10 cellular contexts compared by ENCODE assay signal in genomic region chr12:27284751-27285150, GRCh38. TPM values are rescaled to one million over a fixed set of nuclear protein-coding genes. Genes with fewer than 3 reads are reported as not detected.
DNase-seq lines count a peak whose midpoint lies in the region; ATAC-seq and TF ChIP-seq lines count a peak whose summit lies in the region.
"Had no signal": no experiment of that assay in that cellular context is flagged by ENCODE, and none has a peak within 500 bp of the region (broad histone marks: within the 10 kb centered on the region; RNA-seq: fewer than 3 reads in every experiment).

No MANE protein-coding gene starts in this region.

- no peak overlapping the region for H3K4me3 Mint-ChIP-seq in stimulated activated memory B cell treated with anti-CD40 and anti-IgM and Interleukin-4, amounts not matched to agents 10 μg/mL and 1 μg/mL and 100 μg/mL, for 72 hours
- no peak overlapping the region for H3K4me3 Mint-ChIP-seq in WTC11

- peaks cover 37% of the 10 kb centered on the region for H3K4me1 Mint-ChIP-seq in stimulated activated memory B cell treated with anti-CD40 and anti-IgM and Interleukin-4, amounts not matched to agents 10 μg/mL and 1 μg/mL and 100 μg/mL, for 72 hours
- H3K4me1 Mint-ChIP-seq in WTC11 = peaks cover 41% of the 10 kb centered on the region

- intact Hi-C loops in esophagus squamous epithelium (cut with DNase I) = no loop called here

- no peaks in the 10 kb centered on the region for H3K9me3 ChIP-seq in esophagus squamous epithelium

- ATAC-seq in GM18867 (IDR thresholded peaks at IDR 0.05; ENCODE audit: unreplicated experiment) = peak; percentile 63
- ATAC-seq in HG03064 (IDR thresholded peaks at IDR 0.05; ENCODE audit: low read depth, unreplicated experiment) = peak; percentile 45
- ATAC-seq in stimulated activated memory B cell treated with anti-CD40 and anti-IgM and Interleukin-4, amounts not matched to agents 10 μg/mL and 1 μg/mL and 100 μg/mL, for 72 hours = peak; percentile 51
- no peak for ATAC-seq in HG03045 (IDR thresholded peaks at IDR 0.05; ENCODE audit: unreplicated experiment)
- no peak for ATAC-seq in WTC11

- no peak for TF ChIP-seq POLR2A in esophagus squamous epithelium (IDR thresholded peaks at IDR 0.05)

- H3K4me3 ChIP-seq in esophagus squamous epithelium = no peak overlapping the region

- peaks cover 0 to 47% (median 4%) of the 10 kb centered on the region in 3 donors for H3K4me1 ChIP-seq in esophagus squamous epithelium

- H3K9me3 Mint-ChIP-seq in stimulated activated memory B cell treated with anti-CD40 and anti-IgM and Interleukin-4, amounts not matched to agents 10 μg/mL and 1 μg/mL and 100 μg/mL, for 72 hours = no peaks in the 10 kb centered on the region
- no peaks in the 10 kb centered on the region for H3K9me3 Mint-ChIP-seq in WTC11

- peaks cover 15% of the 10 kb centered on the region for H3K36me3 Mint-ChIP-seq in stimulated activated memory B cell treated with anti-CD40 and anti-IgM and Interleukin-4, amounts not matched to agents 10 μg/mL and 1 μg/mL and 100 μg/mL, for 72 hours
- H3K36me3 Mint-ChIP-seq in WTC11 = no peaks in the 10 kb centered on the region

- DNase-seq in esophagus squamous epithelium (lab: John Stamatoyannopoulos, UW) = no peak
- DNase-seq in DMS 273 (lab: John Stamatoyannopoulos, UW; ENCODE audit: unreplicated experiment) = no peak
- DNase-seq in SW 1271 (lab: John Stamatoyannopoulos, UW) = no peak
- DNase-seq in WTC11 (ENCODE audit: low spot score) = no peak
- DNase-seq: NCI-H2081 treated with DMSO at 0.1 percent for 48 hours had no signal

- CTCF ChIA-PET in WTC11 (lab: Charles Lee) = interaction anchor here (3.1 kb wide), 1 partner anchor 21 kb away, joined by 13 read pairs; no protein-coding TSS in a partner anchor

- H3K27me3 ChIP-seq in esophagus squamous epithelium = no peaks in the 10 kb centered on the region

- peak overlapping the region in 3 of 4 donors; percentile 39 to 51 (median 49) for H3K27ac ChIP-seq in esophagus squamous epithelium
- H3K27ac ChIP-seq: epithelial cell of prostate had no signal

- H3K27me3 Mint-ChIP-seq in stimulated activated memory B cell treated with anti-CD40 and anti-IgM and Interleukin-4, amounts not matched to agents 10 μg/mL and 1 μg/mL and 100 μg/mL, for 72 hours = no peaks in the 10 kb centered on the region
- no peaks in the 10 kb centered on the region; the same call in 1 of the 2 replicates for H3K27me3 Mint-ChIP-seq in WTC11 (ENCODE audit: low read depth)

- 65 to 75% methylated on average over 2 of the region's 2 CpGs for WGBS in esophagus squamous epithelium, 2 donors

- H3K27ac Mint-ChIP-seq in stimulated activated memory B cell treated with anti-CD40 and anti-IgM and Interleukin-4, amounts not matched to agents 10 μg/mL and 1 μg/mL and 100 μg/mL, for 72 hours = peak overlapping the region; percentile 33
- no peak overlapping the region for H3K27ac Mint-ChIP-seq in WTC11

- TF ChIP-seq CTCF in esophagus squamous epithelium (IDR thresholded peaks at IDR 0.05) (no peak), WTC11 (IDR thresholded peaks at IDR 0.05) (no peak)

- POLR2A ChIA-PET in WTC11 (lab: Charles Lee) = no interaction called here

- no peaks in the 10 kb centered on the region for H3K36me3 ChIP-seq in esophagus squamous epithelium

TF ChIP-seq in WTC11, 78 proteins besides CTCF, POLR2A, EP300 and RAD21:
- TF ChIP-seq OVOL2 (CRISPR knock-in tag; IDR thresholded peaks at IDR 0.05; ENCODE audit: borderline replicate concordance) = no peak
TF ChIP-seq in WTC11: peak in this region for 0.

RNA-seq across cellular contexts. Expression of gene STK38L, which starts 40.7 kb away (rescaled TPM):
- 10 to 100 TPM; 15.6 to 53.2 (median 28.0) TPM for total RNA-seq in esophagus squamous epithelium
- total RNA-seq in WTC11 (2021) = 37.6 to 47.2 TPM (median 41.7 TPM) in 3 replicates

RNA-seq across cellular contexts. Expression of gene BMAL2, which starts 47.9 kb away (rescaled TPM):
- total RNA-seq in esophagus squamous epithelium = 10 to 100 TPM; 19.3 to 80.7 (median 39.1) TPM
- 11.1 to 16.2 TPM (median 13.6 TPM) in 3 replicates for total RNA-seq in WTC11 (2021)

Comparison
In these comparisons a context has a peak if more than half of its experiments do, and no peak if none do; other contexts are left out.
1. ATAC-seq: peak in GM18867 (single experiment), HG03064 (single experiment) and stimulated activated memory B cell treated with anti-CD40 and anti-IgM and Interleukin-4, amounts not matched to agents 10 μg/mL and 1 μg/mL and 100 μg/mL, for 72 hours (single experiment); none in HG03045 (single experiment) and WTC11 (single experiment).